Comparison of ENCODE assay signal across 17 cellular contexts in genomic region chr1:29317063-29317915, GRCh38.
DNase-seq lines count a peak whose midpoint lies in the region; ATAC-seq, FAIRE-seq and TF ChIP-seq lines count a peak whose summit lies in the region.
"Had no signal": no experiment of that assay in that cellular context is flagged by ENCODE, and none has a peak within 500 bp of the region (broad histone marks: within the 10 kb centered on the region; RNA-seq: fewer than 3 reads in every experiment).

No MANE protein-coding gene starts in this region.

- H3K27me3 ChIP-seq in K562 (ENCODE audit: control insufficient read depth in 2 of 2, insufficient read depth in 2 of 2, low read length in 2 of 2) (peaks cover 28 to 55% of the 10 kb centered on the region in 2 experiments), neuronal stem cell (ENCODE audit: control insufficient read depth in 3 of 3, insufficient read depth in 3 of 3, low read depth in 1 of 3, low read length in 3 of 3) (no peaks in the 10 kb centered on the region)

- H3K79me2 ChIP-seq in K562 (ENCODE audit: control insufficient read depth, insufficient read depth, low read length) = no peaks in the 10 kb centered on the region

- intact Hi-C loops in K562 (cut with micrococcal nuclease) = loop anchor here (5.0 kb wide), 1 partner anchor 80 kb away; the partner anchor contains the start of gene PTPRU
- intact Hi-C loops in activated CD4-positive, alpha-beta T cell treated with anti-CD3 and anti-CD28 coated beads for 36 hours (cut with DNase I, micrococcal nuclease) = no loop called here

- no peak overlapping the region for H2BK15ac ChIP-seq in neuronal stem cell (ENCODE audit: low read length)

- H3K4me3 ChIP-seq in K562 (no peak overlapping the region), neuronal stem cell (ENCODE audit: low read length in 2 of 2) (no peak overlapping the region)
- H3K4me3 ChIP-seq: A549 had no signal

- no peaks in the 10 kb centered on the region for H3K9me3 ChIP-seq in K562 (replicated peaks; ENCODE audit: control insufficient read depth, insufficient read depth, low read depth, low read length)
- no peaks in the 10 kb centered on the region for H3K9me3 ChIP-seq in neuronal stem cell (replicated peaks in 1 of 2; ENCODE audit: control insufficient read depth in 2 of 2, insufficient read depth in 1 of 2, low read depth in 1 of 2, low read length in 2 of 2)
- H3K9me3 ChIP-seq: A549 had no signal

- H3K9ac ChIP-seq in K562 (ENCODE audit: insufficient read depth in 1 of 2, low read depth in 2 of 2, low read length in 2 of 2) (0 out of 4 replicates have a peak overlapping the region, but pooled peaks of 1 of the 2 experiments have one; percentile 7), neuronal stem cell (ENCODE audit: low read depth, low read length, poor library complexity) (peak overlapping the region; percentile 50)

- no peak overlapping the region for H3K4me3 Mint-ChIP-seq in activated naive CD4-positive, alpha-beta T cell treated with anti-CD3 and anti-CD28 coated beads, Interleukin-2, amount 50 U/mL, for 24 hours
- no peak overlapping the region for H3K4me3 Mint-ChIP-seq in activated naive CD4-positive, alpha-beta T cell treated with anti-CD3 and anti-CD28 coated beads, Interleukin-2, amount 10 ng/mL, durations not matched to agents 7 days and 5 days
- H3K4me3 Mint-ChIP-seq in activated CD4-positive, alpha-beta T cell treated with anti-CD3 and anti-CD28 coated beads for 36 hours = no peak overlapping the region
- H3K4me3 Mint-ChIP-seq: CD14-positive monocyte; CD4-positive, alpha-beta memory T cell; H9 had no signal

- peak overlapping the region; percentile 58 for H3K23ac ChIP-seq in neuronal stem cell (ENCODE audit: low read depth, low read length, poor library complexity)

- no peaks in the 10 kb centered on the region for H3K79me1 ChIP-seq in neuronal stem cell (ENCODE audit: low read depth, low read length)

- no peak for FAIRE-seq in K562 (lab: Jason Lieb, UNC)
- FAIRE-seq: A549, H1 had no signal

- BruUV-seq in K562 (replicated peaks; lab: Mats Ljungman, UMichigan) = no TSS peak

- TF ChIP-seq CTCF in K562 (IDR thresholded peaks at IDR 0.05 in 2 of 3, conservative IDR thresholded peaks at IDR 0.05 in 1 of 3; ENCODE audit: insufficient read depth in 2 of 3, low read depth in 1 of 3, low read length in 3 of 3) = no peak

- H3K27me3 Mint-ChIP-seq in activated naive CD4-positive, alpha-beta T cell treated with anti-CD3 and anti-CD28 coated beads, Interleukin-2, amount 50 U/mL, for 24 hours = no peaks in the 10 kb centered on the region
- H3K27me3 Mint-ChIP-seq in activated naive CD4-positive, alpha-beta T cell treated with anti-CD3 and anti-CD28 coated beads, Interleukin-2, amount 10 ng/mL, durations not matched to agents 7 days and 5 days = peaks cover 3% of the 10 kb centered on the region
- H3K27me3 Mint-ChIP-seq in activated CD4-positive, alpha-beta T cell treated with anti-CD3 and anti-CD28 coated beads for 36 hours = no peaks in the 10 kb centered on the region

- H3K36me3 ChIP-seq in K562 (ENCODE audit: control insufficient read depth, insufficient read depth, low read length) = no peaks in the 10 kb centered on the region
- peaks cover 0 to 15% of the 10 kb centered on the region in 2 donors for H3K36me3 ChIP-seq in neuronal stem cell (replicated peaks in 1 of 2; ENCODE audit: control insufficient read depth in 2 of 2, insufficient read depth in 2 of 2, low read length in 2 of 2)

- H2BK12ac ChIP-seq in neuronal stem cell (ENCODE audit: low read length) = no peak overlapping the region

- peaks cover 33% of the 10 kb centered on the region for H4K20me1 ChIP-seq in K562 (replicated peaks; ENCODE audit: control insufficient read depth, insufficient read depth, low read length)

- no peak for ATAC-seq in K562
- no peak for ATAC-seq in activated CD4-positive, alpha-beta T cell treated with anti-CD3 and anti-CD28 coated beads for 36 hours
- ATAC-seq: A549 had no signal

- in situ Hi-C loops in K562 (cut with MboI) = no loop called here

- no peak overlapping the region for H2AK5ac ChIP-seq in neuronal stem cell (ENCODE audit: low read depth, low read length)

- H4K91ac ChIP-seq in neuronal stem cell (ENCODE audit: low read depth, low read length, poor library complexity) = no peak overlapping the region

- H3K18ac ChIP-seq in neuronal stem cell (ENCODE audit: low read length) = no peak overlapping the region

- no peak for TF ChIP-seq POLR2A in K562 (conservative IDR thresholded peaks at IDR 0.05)

- CTCF ChIA-PET in activated naive CD4-positive, alpha-beta T cell treated with anti-CD3 and anti-CD28 coated beads, Interleukin-2, amount 10 ng/mL, durations not matched to agents 7 days and 5 days (lab: Charles Lee) = interaction anchor here (1.2 kb wide), 1 partner anchor 15 kb away, joined by 3 read pairs; no protein-coding TSS in a partner anchor
- CTCF ChIA-PET in K562 (lab: Yijun Ruan, JAX; ENCODE audit: low intra/inter-chr PET ratio) = no interaction called here
- CTCF ChIA-PET in activated CD4-positive, alpha-beta T cell treated with anti-CD3 and anti-CD28 coated beads for 36 hours (lab: Charles Lee) = no interaction called here

- no peak overlapping the region for H2BK120ac ChIP-seq in neuronal stem cell (ENCODE audit: low read depth, low read length)

- no peak for DNase-seq in activated naive CD4-positive, alpha-beta T cell treated with anti-CD3 and anti-CD28 coated beads, Interleukin-2, amount 10 ng/mL, durations not matched to agents 7 days and 5 days
- no peak for DNase-seq in K562 (ENCODE audit: extremely low read depth in 1 of 4, low spot score in 3 of 4)
- no peak for DNase-seq in neuronal stem cell (ENCODE audit: low spot score)
- DNase-seq in stimulated activated CD4-positive, alpha-beta T cell treated with anti-CD3 and anti-CD28 coated beads, Interleukin-1b, Interleukin-23, amount 100 ng/mL, for 48 hours = no peak
- no peak for DNase-seq in activated CD4-positive, alpha-beta T cell treated with anti-CD3 and anti-CD28 coated beads for 36 hours
- DNase-seq in activated CD8-positive, alpha-beta memory T cell treated with anti-CD3 and anti-CD28 coated beads, Interleukin-2, amount 50 U/mL, for 4 hours = no peak
- DNase-seq: AML-193; CD4-positive, alpha-beta memory T cell; DMS153; DMS79; GDM1; H9 had no signal

- H4K8ac ChIP-seq in neuronal stem cell (ENCODE audit: low read depth, low read length) = no peak overlapping the region

- H2AFZ ChIP-seq in K562 (ENCODE audit: low read depth, low read length) (no peak overlapping the region), neuronal stem cell (ENCODE audit: low read length) (no peak overlapping the region)

- TF ChIP-seq RAD21 in K562 (CRISPR knock-in tag; conservative IDR thresholded peaks at IDR 0.05 in 1 of 2, IDR thresholded peaks at IDR 0.05 in 1 of 2) = no peak

- no peak overlapping the region for H3K27ac ChIP-seq in K562 (ENCODE audit: extremely low read depth, low read depth, low read length)
- no peak overlapping the region for H3K27ac ChIP-seq in neuronal stem cell (replicated peaks; ENCODE audit: low read length)
- H3K27ac ChIP-seq: 22Rv1, A549 had no signal

- H3K27ac Mint-ChIP-seq in activated naive CD4-positive, alpha-beta T cell treated with anti-CD3 and anti-CD28 coated beads, Interleukin-2, amount 50 U/mL, for 24 hours = peak overlapping the region; percentile 12
- no peak overlapping the region for H3K27ac Mint-ChIP-seq in activated naive CD4-positive, alpha-beta T cell treated with anti-CD3 and anti-CD28 coated beads, Interleukin-2, amount 10 ng/mL, durations not matched to agents 7 days and 5 days
- no peak overlapping the region for H3K27ac Mint-ChIP-seq in activated CD4-positive, alpha-beta T cell treated with anti-CD3 and anti-CD28 coated beads for 36 hours
- H3K27ac Mint-ChIP-seq: CD14-positive monocyte; CD4-positive, alpha-beta memory T cell had no signal

- no peaks in the 10 kb centered on the region for H3K9me3 Mint-ChIP-seq in activated naive CD4-positive, alpha-beta T cell treated with anti-CD3 and anti-CD28 coated beads, Interleukin-2, amount 50 U/mL, for 24 hours
- no peaks in the 10 kb centered on the region for H3K9me3 Mint-ChIP-seq in activated naive CD4-positive, alpha-beta T cell treated with anti-CD3 and anti-CD28 coated beads, Interleukin-2, amount 10 ng/mL, durations not matched to agents 7 days and 5 days
- no peaks in the 10 kb centered on the region for H3K9me3 Mint-ChIP-seq in activated CD4-positive, alpha-beta T cell treated with anti-CD3 and anti-CD28 coated beads for 36 hours (ENCODE audit: low read depth)
- H3K9me3 Mint-ChIP-seq: CD14-positive monocyte; CD4-positive, alpha-beta memory T cell; H9 had no signal

- POLR2A ChIA-PET in K562 (lab: Yijun Ruan, JAX) = interaction anchor here (0.7 to 1.1 kb wide), 2 partner anchors 35 to 924 kb away, joined by 3 to 4 read pairs; no protein-coding TSS in a partner anchor
- POLR2A ChIA-PET in activated CD4-positive, alpha-beta T cell treated with anti-CD3 and anti-CD28 coated beads for 36 hours (lab: Charles Lee) = no interaction called here

- no peaks in the 10 kb centered on the region for H3K36me3 Mint-ChIP-seq in activated naive CD4-positive, alpha-beta T cell treated with anti-CD3 and anti-CD28 coated beads, Interleukin-2, amount 50 U/mL, for 24 hours
- H3K36me3 Mint-ChIP-seq in activated naive CD4-positive, alpha-beta T cell treated with anti-CD3 and anti-CD28 coated beads, Interleukin-2, amount 10 ng/mL, durations not matched to agents 7 days and 5 days = no peaks in the 10 kb centered on the region
- H3K36me3 Mint-ChIP-seq in activated CD4-positive, alpha-beta T cell treated with anti-CD3 and anti-CD28 coated beads for 36 hours (ENCODE audit: low read depth) = no peaks in the 10 kb centered on the region
- H3K36me3 Mint-ChIP-seq: CD14-positive monocyte; CD4-positive, alpha-beta memory T cell had no signal

- 4% methylated on average over 30 of the region's 30 CpGs for WGBS in K562 (ENCODE audit: insufficient coverage, low coverage, missing lambda C conversion rate)
- no CpG with 5 or more reads among the region's 30 CpGs for WGBS in neuronal stem cell (ENCODE audit: extremely low coverage in 2 of 2, insufficient read length in 2 of 2, insufficient replicate concordance in 1 of 2), 2 donors

- no peak overlapping the region for H3K14ac ChIP-seq in neuronal stem cell (ENCODE audit: low read length)

- H3K4me1 ChIP-seq in K562 (replicated peaks in 1 of 2; ENCODE audit: control insufficient read depth in 2 of 2, insufficient read depth in 2 of 2, low read length in 2 of 2) (peaks cover 0 to 12% of the 10 kb centered on the region in 2 experiments; a peak in 2 of 5 replicates), neuronal stem cell (ENCODE audit: control insufficient read depth in 2 of 2, insufficient read depth in 1 of 2, low read depth in 1 of 2, low read length in 2 of 2) (peaks cover 0 to 3% of the 10 kb centered on the region in 2 donors)
- H3K4me1 ChIP-seq: A549 had no signal

- H2BK5ac ChIP-seq in neuronal stem cell (ENCODE audit: low read length) = no peak overlapping the region

- H3K4me2 ChIP-seq in K562 (ENCODE audit: insufficient read depth, low read length) (no peak overlapping the region), neuronal stem cell (ENCODE audit: insufficient read depth, low read length, poor library complexity, severe bottlenecking) (no peak overlapping the region)
- H3K4me2 ChIP-seq: A549 had no signal

- H3K4me1 Mint-ChIP-seq in activated naive CD4-positive, alpha-beta T cell treated with anti-CD3 and anti-CD28 coated beads, Interleukin-2, amount 50 U/mL, for 24 hours = no peaks in the 10 kb centered on the region
- H3K4me1 Mint-ChIP-seq in activated naive CD4-positive, alpha-beta T cell treated with anti-CD3 and anti-CD28 coated beads, Interleukin-2, amount 10 ng/mL, durations not matched to agents 7 days and 5 days = no peaks in the 10 kb centered on the region
- H3K4me1 Mint-ChIP-seq in activated CD4-positive, alpha-beta T cell treated with anti-CD3 and anti-CD28 coated beads for 36 hours = no peaks in the 10 kb centered on the region
- H3K4me1 Mint-ChIP-seq: CD14-positive monocyte; CD4-positive, alpha-beta memory T cell had no signal

- H3K9me1 ChIP-seq in K562 (ENCODE audit: control insufficient read depth, insufficient read depth, low read length) = no peaks in the 10 kb centered on the region

- no peak overlapping the region for H3K4ac ChIP-seq in neuronal stem cell (ENCODE audit: low read length)

- TF ChIP-seq EP300 in K562 (IDR thresholded peaks at IDR 0.05; ENCODE audit: low read length) = no peak
